ENCODE assay signal across 9 cellular contexts in the genomic region with DNA sequence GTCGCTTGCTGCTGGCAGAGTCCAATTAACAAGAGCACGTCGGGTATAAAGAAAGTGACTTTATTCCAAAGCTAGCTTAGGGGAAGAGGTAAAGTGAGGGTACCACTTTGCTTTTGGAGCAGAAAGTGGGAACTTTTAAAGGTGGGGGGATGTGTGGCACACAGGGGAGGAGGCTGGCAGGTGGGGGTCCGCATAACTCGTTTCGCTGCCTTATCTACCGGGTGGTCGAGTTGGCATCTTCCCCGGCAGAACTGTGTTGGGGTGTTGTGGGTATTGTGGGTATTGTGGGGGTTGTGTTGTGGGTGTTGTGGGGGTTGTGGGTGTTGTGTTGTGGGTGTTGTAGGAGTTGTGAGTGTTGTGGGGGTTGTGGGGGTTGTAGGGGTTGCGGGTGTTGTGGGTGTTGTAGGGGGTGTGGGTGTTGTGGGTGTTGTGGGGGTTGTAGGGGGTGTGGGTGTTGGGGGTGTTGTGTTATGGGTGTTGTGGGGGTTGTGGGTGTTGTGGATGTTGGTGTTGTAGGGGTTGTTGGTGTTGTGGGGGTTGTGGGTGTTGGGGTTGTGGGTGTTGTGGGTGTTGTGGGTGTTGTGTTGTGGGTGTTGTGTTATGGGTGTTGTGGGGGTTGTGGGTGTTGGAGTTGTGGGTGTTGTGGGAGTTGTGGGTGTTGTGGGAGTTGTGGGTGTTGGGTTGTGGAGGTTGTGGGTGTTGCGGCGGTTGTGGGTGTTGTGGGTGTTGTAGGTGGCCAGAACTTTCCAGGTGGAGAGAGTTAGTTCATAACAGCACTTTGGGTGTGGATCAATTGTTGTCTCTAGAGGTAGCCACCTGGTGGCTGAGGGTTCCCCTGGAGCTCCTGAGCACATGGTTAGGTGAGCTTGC. TPM values are rescaled to one million over a fixed set of nuclear protein-coding genes. Genes with fewer than 3 reads are reported as not detected.
DNase-seq lines count a peak whose midpoint lies in the region; ATAC-seq lines count a peak whose summit lies in the region.
"Had no signal": no experiment of that assay in that cellular context is flagged by ENCODE, and none has a peak within 500 bp of the region (broad histone marks: within the 10 kb centered on the region; RNA-seq: fewer than 3 reads in every experiment).

No MANE protein-coding gene starts in this region.

- H3K9me3 ChIP-seq in CD4-positive, CD25-positive, alpha-beta regulatory T cell (ENCODE audit: control insufficient read depth in 2 of 2, low read length in 2 of 2): peaks cover 0 to 2% of the 10 kb centered on the region in 2 experiments
- H3K9me3 ChIP-seq in Karpas-422 (ENCODE audit: low read length): peaks cover 2% of the 10 kb centered on the region
- H3K9me3 ChIP-seq in mucosa of rectum (ENCODE audit: control insufficient read depth in 2 of 2, low read length in 2 of 2): no peaks in the 10 kb centered on the region
- H3K9me3 ChIP-seq: Caco-2 had no signal

- H4K20me1 ChIP-seq in Karpas-422 (ENCODE audit: insufficient read depth, low read depth, low read length): no peaks in the 10 kb centered on the region; the same call in 1 of the 2 replicates

- H3K79me2 ChIP-seq in Karpas-422 (ENCODE audit: low read length): peaks cover 77% of the 10 kb centered on the region

- H3K27me3 ChIP-seq in CD4-positive, CD25-positive, alpha-beta regulatory T cell (ENCODE audit: control insufficient read depth, insufficient read depth, low read length): no peaks in the 10 kb centered on the region
- H3K27me3 ChIP-seq in Karpas-422 (ENCODE audit: low read length) (no peaks in the 10 kb centered on the region), mucosa of rectum (ENCODE audit: control insufficient read depth in 2 of 2, insufficient read depth in 2 of 2, low read length in 2 of 2) (no peaks in the 10 kb centered on the region)

- H2AFZ ChIP-seq in Karpas-422 (ENCODE audit: low read length): no peak overlapping the region

- peaks cover 1% of the 10 kb centered on the region for H3K36me3 ChIP-seq in CD4-positive, CD25-positive, alpha-beta regulatory T cell (ENCODE audit: control insufficient read depth, insufficient read depth, low read length)
- H3K36me3 ChIP-seq in Karpas-422 (ENCODE audit: insufficient read depth, low read length) (no peaks in the 10 kb centered on the region), mucosa of rectum (ENCODE audit: control insufficient read depth in 2 of 2, insufficient read depth in 2 of 2, low read length in 2 of 2) (peaks cover 0 to under 1% of the 10 kb centered on the region in 2 donors)

- peak overlapping the region; percentile 74 for H3K4me3 ChIP-seq in CD4-positive, CD25-positive, alpha-beta regulatory T cell (ENCODE audit: low read depth, low read length)
- H3K4me3 ChIP-seq in Karpas-422 (ENCODE audit: low read length) (peak overlapping the region; percentile 69), mucosa of rectum (ENCODE audit: low read length in 2 of 2) (peak overlapping the region; percentile 27 to 41)

- peaks cover 54% of the 10 kb centered on the region for H3K4me1 ChIP-seq in CD4-positive, CD25-positive, alpha-beta regulatory T cell (ENCODE audit: control insufficient read depth, insufficient read depth, low read length, poor library complexity, severe bottlenecking)
- H3K4me1 ChIP-seq in Karpas-422 (ENCODE audit: low read length) (peaks cover 58% of the 10 kb centered on the region), mucosa of rectum (ENCODE audit: control insufficient read depth in 2 of 2, insufficient read depth in 2 of 2, low read length in 2 of 2) (peaks cover 4 to 14% of the 10 kb centered on the region in 2 donors)

- peak overlapping the region; percentile 81 for H3K27ac ChIP-seq in CD4-positive, CD25-positive, alpha-beta regulatory T cell (ENCODE audit: insufficient read depth, low read length, poor library complexity, severe bottlenecking)
- H3K27ac ChIP-seq in Karpas-422 (ENCODE audit: low read length) (0 out of 2 replicates have a peak overlapping the region, but pooled peaks have one; percentile 16), mucosa of rectum (ENCODE audit: low read depth in 2 of 2, low read length in 2 of 2) (no peak overlapping the region)

- peak overlapping the region; percentile 86 to 93 (median 90) for H3K4me3 Mint-ChIP-seq in CD4-positive, CD25-positive, alpha-beta regulatory T cell
- peak overlapping the region; percentile 82 for H3K4me3 Mint-ChIP-seq in activated T-cell treated with anti-CD3 and anti-CD28 coated beads, Interleukin-2, amount 50 U/mL, for 4 hours

- peaks cover 26 to 74% (median 54%) of the 10 kb centered on the region in 4 donors for H3K4me1 Mint-ChIP-seq in CD4-positive, CD25-positive, alpha-beta regulatory T cell
- H3K4me1 Mint-ChIP-seq in activated T-cell treated with anti-CD3 and anti-CD28 coated beads, Interleukin-2, amount 50 U/mL, for 4 hours (ENCODE audit: low read depth): peaks cover 68% of the 10 kb centered on the region

- no peaks in the 10 kb centered on the region for H3K9me2 ChIP-seq in Karpas-422 (replicated peaks; ENCODE audit: insufficient read depth, low read length)

- H3K9ac ChIP-seq in Karpas-422 (ENCODE audit: low read length) (peak overlapping the region; percentile 69), mucosa of rectum (ENCODE audit: low read depth in 1 of 2, low read length in 2 of 2) (no peak overlapping the region)

- H3K36me3 Mint-ChIP-seq in CD4-positive, CD25-positive, alpha-beta regulatory T cell: peaks cover 5% of the 10 kb centered on the region
- peaks cover 12% of the 10 kb centered on the region for H3K36me3 Mint-ChIP-seq in activated T-cell treated with anti-CD3 and anti-CD28 coated beads, Interleukin-2, amount 50 U/mL, for 4 hours (ENCODE audit: insufficient read depth)

- H3K4me2 ChIP-seq in Karpas-422 (ENCODE audit: low read depth, low read length, poor library complexity, severe bottlenecking): peak overlapping the region; percentile 87

- peaks cover 0 to 6% (median 0%) of the 10 kb centered on the region in 7 donors for H3K9me3 Mint-ChIP-seq in CD4-positive, CD25-positive, alpha-beta regulatory T cell
- H3K9me3 Mint-ChIP-seq in activated T-cell treated with anti-CD3 and anti-CD28 coated beads, Interleukin-2, amount 50 U/mL, for 4 hours: peaks cover under 1% of the 10 kb centered on the region

- peak overlapping the region; percentile 85 to 92 (median 85) for H3K27ac Mint-ChIP-seq in CD4-positive, CD25-positive, alpha-beta regulatory T cell

- DNase-seq in CD4-positive, CD25-positive, alpha-beta regulatory T cell: peak in 1 of 3 donors; percentile 48
- DNase-seq in Karpas-422 (peak; percentile 58), foreskin melanocyte (no peak), medulla oblongata (ENCODE audit: extremely low spot score) (no peak), MV-4-11 (lab: John Stamatoyannopoulos, UW) (no peak)
- peak; percentile 27 for DNase-seq in activated T-cell treated with anti-CD3 and anti-CD28 coated beads, Interleukin-2, amount 50 U/mL, for 4 hours
- DNase-seq: Caco-2 had no signal

- no peaks in the 10 kb centered on the region for H3K27me3 Mint-ChIP-seq in CD4-positive, CD25-positive, alpha-beta regulatory T cell
- H3K27me3 Mint-ChIP-seq in activated T-cell treated with anti-CD3 and anti-CD28 coated beads, Interleukin-2, amount 50 U/mL, for 4 hours (ENCODE audit: low read depth): no peaks in the 10 kb centered on the region

- ATAC-seq in CD4-positive, CD25-positive, alpha-beta regulatory T cell (ENCODE audit: low read depth in 2 of 2): no peak
- ATAC-seq in activated T-cell treated with anti-CD3 and anti-CD28 coated beads, Interleukin-2, amount 50 U/mL, for 4 hours: peak in 1 of 2 donors; percentile 3
- ATAC-seq in HG03565 (IDR thresholded peaks at IDR 0.05; ENCODE audit: unreplicated experiment): no peak

RNA-seq across cellular contexts. Expression of gene AGPAT3, which starts 52.7 kb away (rescaled TPM):
- 67.8 TPM for total RNA-seq in CD4-positive, CD25-positive, alpha-beta regulatory T cell
- 10 to 100 TPM; 13.3 to 19.8 (median 17.4) TPM for polyA plus RNA-seq in CD4-positive, CD25-positive, alpha-beta regulatory T cell
- 29.0 and 42.2 TPM in 2 replicates for total RNA-seq in Karpas-422 (2014; rRNA removed; shearing (Covaris generic); ENCODE audit: low replicate concordance)
- 100 to 1,000 TPM in 2 of 3 donors, 10 to 100 TPM in 1; 97.4 to 122 (median 117) TPM for total RNA-seq in activated T-cell treated with anti-CD3 and anti-CD28 coated beads, Interleukin-2, amount 50 U/mL, for 4 hours

Comparison
In these comparisons a context has a peak if more than half of its experiments do, and no peak if none do; other contexts are left out.
1. DNase-seq: peak in Karpas-422 (single experiment) and activated T-cell treated with anti-CD3 and anti-CD28 coated beads, Interleukin-2, amount 50 U/mL, for 4 hours (single experiment); none in foreskin melanocyte (single experiment), medulla oblongata (single experiment) and MV-4-11 (single experiment).
2. H3K27ac ChIP-seq: peak in CD4-positive, CD25-positive, alpha-beta regulatory T cell (single experiment) and Karpas-422 (single experiment); none in mucosa of rectum (0 of 2).
3. Peak in every context shown above with its lines, with median percentiles within 50 percentile points of each other: H3K4me3 ChIP-seq.